13 cellular contexts compared by ENCODE assay signal in the genomic region with DNA sequence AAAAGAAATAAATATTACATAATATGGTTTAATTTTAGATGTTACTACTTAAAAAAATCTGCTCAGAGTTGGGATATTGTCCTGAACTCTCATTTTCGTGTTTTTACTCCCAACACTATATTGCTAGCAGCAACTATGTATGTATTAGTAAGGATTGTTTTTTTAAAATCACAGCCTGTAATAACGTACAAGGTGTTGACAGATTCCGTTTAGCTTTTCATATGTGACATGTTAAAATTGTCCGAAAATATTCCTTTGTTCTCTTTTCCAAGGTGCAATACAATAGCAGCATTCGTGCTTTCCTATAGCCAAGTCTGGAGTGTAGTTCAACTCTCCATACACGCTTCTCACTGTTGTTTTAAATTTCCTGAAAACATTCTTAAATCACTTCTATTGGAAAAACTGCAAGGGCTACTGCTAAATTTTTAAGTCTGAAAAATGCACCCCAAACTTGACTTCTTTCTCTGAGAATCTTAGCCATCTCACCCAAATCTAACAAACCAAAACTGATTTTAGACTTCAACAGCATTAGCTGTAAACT. TPM values are rescaled to one million over a fixed set of nuclear protein-coding genes. Genes with fewer than 3 reads are reported as not detected.
DNase-seq lines count a peak whose midpoint lies in the region; ATAC-seq and TF ChIP-seq lines count a peak whose summit lies in the region.
"Had no signal": no experiment of that assay in that cellular context is flagged by ENCODE, and none has a peak within 500 bp of the region (broad histone marks: within the 10 kb centered on the region; RNA-seq: fewer than 3 reads in every experiment).

No MANE protein-coding gene starts in this region.

- peak overlapping the region; percentile 62 to 99 for H3K4me3 Mint-ChIP-seq in activated T-cell treated with anti-CD3 and anti-CD28 coated beads, Interleukin-2, amount 50 U/mL, for 72 hours
- H3K4me3 Mint-ChIP-seq in endothelial cell (ENCODE audit: unreplicated experiment): peak overlapping the region; percentile 24

- H3K9me3 Mint-ChIP-seq in activated T-cell treated with anti-CD3 and anti-CD28 coated beads, Interleukin-2, amount 50 U/mL, for 72 hours: no peaks in the 10 kb centered on the region
- no peaks in the 10 kb centered on the region for H3K9me3 Mint-ChIP-seq in endothelial cell (ENCODE audit: unreplicated experiment)

- H3K27ac ChIP-seq in RWPE1 (peak overlapping the region; percentile 78), smooth muscle cell (ENCODE audit: low read depth) (peak overlapping the region; percentile 18), suprapubic skin (no peak overlapping the region)

- no peak for DNase-seq in activated T-cell treated with anti-CD3 and anti-CD28 coated beads, Interleukin-2, amount 50 U/mL, for 72 hours
- DNase-seq in activated T-cell treated with anti-CD3 and anti-CD28 coated beads for 4 hours (no peak), RWPE1 (ENCODE audit: low spot score) (no peak), endothelial cell (ENCODE audit: low spot score) (no peak), smooth muscle cell (lab: John Stamatoyannopoulos, UW; ENCODE audit: unreplicated experiment) (no peak), amygdala (lab: John Stamatoyannopoulos, UW) (no peak), suprapubic skin (ENCODE audit: low spot score in 2 of 2) (no peak)
- DNase-seq: AML-193; effector CD4-positive, alpha-beta T cell; NCI-H524 had no signal

- H4K20me1 ChIP-seq in smooth muscle cell (ENCODE audit: low read depth): no peaks in the 10 kb centered on the region

- 70% methylated on average over 6 of the region's 6 CpGs for WGBS in smooth muscle cell (ENCODE audit: low lambda C conversion rate)
- WGBS in suprapubic skin: 84% methylated on average over 6 of the region's 6 CpGs

- H3K4me1 Mint-ChIP-seq in activated T-cell treated with anti-CD3 and anti-CD28 coated beads, Interleukin-2, amount 50 U/mL, for 72 hours (ENCODE audit: low read depth): peaks cover 82% of the 10 kb centered on the region
- H3K4me1 Mint-ChIP-seq in endothelial cell (ENCODE audit: unreplicated experiment): peaks cover 21% of the 10 kb centered on the region

- H3K4me1 ChIP-seq in smooth muscle cell (ENCODE audit: low read depth): peaks cover 47% of the 10 kb centered on the region
- peaks cover 42% of the 10 kb centered on the region for H3K4me1 ChIP-seq in suprapubic skin
- H3K4me1 ChIP-seq: prostate gland had no signal

- POLR2A ChIA-PET in RWPE1 (lab: Yijun Ruan, JAX; ENCODE audit: low non-redundant PET): no interaction called here

- H3K27ac Mint-ChIP-seq in activated T-cell treated with anti-CD3 and anti-CD28 coated beads, Interleukin-2, amount 50 U/mL, for 72 hours: peak overlapping the region; percentile 94
- peak overlapping the region; percentile 90 for H3K27ac Mint-ChIP-seq in endothelial cell (ENCODE audit: unreplicated experiment)

- CTCF ChIA-PET in RWPE1 (lab: Yijun Ruan, JAX): no interaction called here

- H3K4me3 ChIP-seq in smooth muscle cell: no peak overlapping the region
- no peak overlapping the region for H3K4me3 ChIP-seq in suprapubic skin

- H3K36me3 Mint-ChIP-seq in activated T-cell treated with anti-CD3 and anti-CD28 coated beads, Interleukin-2, amount 50 U/mL, for 72 hours (ENCODE audit: insufficient read depth in 2 of 2): no peaks in the 10 kb centered on the region
- H3K36me3 Mint-ChIP-seq in endothelial cell (ENCODE audit: low read depth, unreplicated experiment): no peaks in the 10 kb centered on the region

- no peaks in the 10 kb centered on the region for H3K9me3 ChIP-seq in smooth muscle cell (replicated peaks; ENCODE audit: low read depth)
- H3K9me3 ChIP-seq in suprapubic skin: no peaks in the 10 kb centered on the region
- H3K9me3 ChIP-seq: prostate gland, vagina had no signal

- TF ChIP-seq EP300 in suprapubic skin (IDR thresholded peaks at IDR 0.05): no peak

- H3K27me3 Mint-ChIP-seq in activated T-cell treated with anti-CD3 and anti-CD28 coated beads, Interleukin-2, amount 50 U/mL, for 72 hours (ENCODE audit: low read depth): no peaks in the 10 kb centered on the region
- H3K27me3 Mint-ChIP-seq in endothelial cell (ENCODE audit: unreplicated experiment): peaks cover 1% of the 10 kb centered on the region

- TF ChIP-seq CTCF in RWPE1 (conservative IDR thresholded peaks at IDR 0.05; ENCODE audit: low read depth) (no peak), endothelial cell (IDR thresholded peaks at IDR 0.05; ENCODE audit: unreplicated experiment) (no peak), smooth muscle cell (IDR thresholded peaks at IDR 0.05; ENCODE audit: borderline replicate concordance, insufficient read depth, poor library complexity, severe bottlenecking) (no peak), suprapubic skin (IDR thresholded peaks at IDR 0.05) (no peak)

- H3K4me2 ChIP-seq in smooth muscle cell: peak overlapping the region; percentile 33

- no peak for TF ChIP-seq POLR2A in suprapubic skin (IDR thresholded peaks at IDR 0.05)

- ATAC-seq in activated T-cell treated with anti-CD3 and anti-CD28 coated beads, Interleukin-2, amount 50 U/mL, for 72 hours (replicated peaks in 1 of 2): no peak
- ATAC-seq in GM21390 (IDR thresholded peaks at IDR 0.05; ENCODE audit: unreplicated experiment): no peak

- H3K27me3 ChIP-seq in smooth muscle cell (ENCODE audit: low read depth): no peaks in the 10 kb centered on the region
- H3K27me3 ChIP-seq in suprapubic skin: no peaks in the 10 kb centered on the region
- H3K27me3 ChIP-seq: vagina had no signal

- H3K9ac ChIP-seq in smooth muscle cell (ENCODE audit: low read depth): no peak overlapping the region

- H3K36me3 ChIP-seq in smooth muscle cell (ENCODE audit: low read depth) (no peaks in the 10 kb centered on the region), suprapubic skin (no peaks in the 10 kb centered on the region)
- H3K36me3 ChIP-seq: prostate gland, vagina had no signal

- peak overlapping the region; percentile 92 for H2AFZ ChIP-seq in smooth muscle cell (ENCODE audit: low read depth)

- peaks cover 19% of the 10 kb centered on the region for H3F3A ChIP-seq in smooth muscle cell (ENCODE audit: low read depth)

- H3K79me2 ChIP-seq in smooth muscle cell (ENCODE audit: low read depth): no peaks in the 10 kb centered on the region

RNA-seq across cellular contexts. Expression of a gene that starts 58.9 kb away (rescaled TPM):
- 1 to 10 TPM; 1.3 to 1.9 TPM for total RNA-seq in activated T-cell treated with anti-CD3 and anti-CD28 coated beads, Interleukin-2, amount 50 U/mL, for 72 hours
- total RNA-seq in endothelial cell (ENCODE audit: unreplicated experiment): 1.2 TPM
- 4.9 and 5.5 TPM in 2 replicates for total RNA-seq in smooth muscle cell
- polyA plus RNA-seq in smooth muscle cell: 2.1 and 7.5 TPM in 2 replicates
- 1 to 10 TPM; 2.1 to 4.2 (median 3.6) TPM for total RNA-seq in suprapubic skin
